Comparison of ENCODE assay signal across 1 cellular context in the genomic region with DNA sequence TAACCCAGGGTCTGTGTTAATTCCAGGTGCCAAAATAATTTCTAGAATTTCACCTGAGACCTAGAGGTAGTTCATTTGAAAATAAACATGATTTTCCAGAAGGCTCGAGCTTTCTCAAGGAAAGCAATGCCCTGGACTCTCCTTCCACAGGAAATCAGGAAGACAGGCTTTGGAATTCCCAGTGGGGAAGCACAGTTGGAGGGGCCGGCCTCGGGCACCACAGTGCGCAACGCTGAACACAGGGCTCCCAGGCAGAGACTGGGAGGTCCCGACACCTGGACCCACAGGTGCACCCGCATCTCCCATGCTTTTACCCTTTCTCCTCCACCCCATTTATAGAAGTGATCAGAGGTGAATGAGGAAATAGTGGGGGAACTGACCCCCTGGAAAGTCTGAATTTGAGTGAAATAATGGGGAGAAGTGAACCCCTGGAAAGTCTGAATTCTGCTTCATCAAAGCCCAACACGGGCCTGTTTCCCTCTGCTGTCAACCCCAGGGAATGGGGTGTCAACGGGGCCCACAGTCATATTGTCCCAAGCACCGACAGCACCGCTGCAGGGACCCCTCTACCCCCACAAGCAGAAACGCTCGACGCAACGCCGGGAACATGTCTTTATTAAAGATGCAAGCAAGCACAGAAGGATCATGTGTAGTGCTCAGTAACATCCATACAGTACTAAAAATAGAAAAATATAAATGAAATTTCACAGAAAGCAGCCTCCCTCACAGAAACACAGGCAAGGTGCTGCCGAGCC.
TF ChIP-seq lines count a peak whose summit lies in the region.

No MANE protein-coding gene starts in this region.

TF ChIP-seq in H1, 55 proteins besides CTCF, POLR2A, EP300 and RAD21:
- TF ChIP-seq RXRA (IDR thresholded peaks at IDR 0.05; ENCODE audit: insufficient read depth, low read depth, low read length) (no peak), KDM5A (IDR thresholded peaks at IDR 0.05; ENCODE audit: low read length) (no peak), CEBPB (IDR thresholded peaks at IDR 0.05; ENCODE audit: low read depth, low read length) (no peak), YY1 (IDR thresholded peaks at IDR 0.05; ENCODE audit: low read depth, low read length) (no peak), GTF2F1 (IDR thresholded peaks at IDR 0.05; ENCODE audit: borderline replicate concordance, low read depth, low read length) (no peak), JUND (IDR thresholded peaks at IDR 0.05; ENCODE audit: low read length) (no peak), NRF1 (IDR thresholded peaks at IDR 0.05; ENCODE audit: low read depth, low read length) (no peak)
- TF ChIP-seq, protein P1, sequence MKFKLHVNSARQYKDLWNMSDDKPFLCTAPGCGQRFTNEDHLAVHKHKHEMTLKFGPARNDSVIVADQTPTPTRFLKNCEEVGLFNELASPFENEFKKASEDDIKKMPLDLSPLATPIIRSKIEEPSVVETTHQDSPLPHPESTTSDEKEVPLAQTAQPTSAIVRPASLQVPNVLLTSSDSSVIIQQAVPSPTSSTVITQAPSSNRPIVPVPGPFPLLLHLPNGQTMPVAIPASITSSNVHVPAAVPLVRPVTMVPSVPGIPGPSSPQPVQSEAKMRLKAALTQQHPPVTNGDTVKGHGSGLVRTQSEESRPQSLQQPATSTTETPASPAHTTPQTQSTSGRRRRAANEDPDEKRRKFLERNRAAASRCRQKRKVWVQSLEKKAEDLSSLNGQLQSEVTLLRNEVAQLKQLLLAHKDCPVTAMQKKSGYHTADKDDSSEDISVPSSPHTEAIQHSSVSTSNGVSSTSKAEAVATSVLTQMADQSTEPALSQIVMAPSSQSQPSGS (IDR thresholded peaks at IDR 0.05; ENCODE audit: low read length) = no peak
- TF ChIP-seq, protein P2, sequence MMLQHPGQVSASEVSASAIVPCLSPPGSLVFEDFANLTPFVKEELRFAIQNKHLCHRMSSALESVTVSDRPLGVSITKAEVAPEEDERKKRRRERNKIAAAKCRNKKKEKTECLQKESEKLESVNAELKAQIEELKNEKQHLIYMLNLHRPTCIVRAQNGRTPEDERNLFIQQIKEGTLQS (IDR thresholded peaks at IDR 0.05; ENCODE audit: insufficient read depth, low read depth, low read length) = no peak
TF ChIP-seq in H1: peak in this region for 0.
